7 cellular contexts compared by ENCODE assay signal in the genomic region with DNA sequence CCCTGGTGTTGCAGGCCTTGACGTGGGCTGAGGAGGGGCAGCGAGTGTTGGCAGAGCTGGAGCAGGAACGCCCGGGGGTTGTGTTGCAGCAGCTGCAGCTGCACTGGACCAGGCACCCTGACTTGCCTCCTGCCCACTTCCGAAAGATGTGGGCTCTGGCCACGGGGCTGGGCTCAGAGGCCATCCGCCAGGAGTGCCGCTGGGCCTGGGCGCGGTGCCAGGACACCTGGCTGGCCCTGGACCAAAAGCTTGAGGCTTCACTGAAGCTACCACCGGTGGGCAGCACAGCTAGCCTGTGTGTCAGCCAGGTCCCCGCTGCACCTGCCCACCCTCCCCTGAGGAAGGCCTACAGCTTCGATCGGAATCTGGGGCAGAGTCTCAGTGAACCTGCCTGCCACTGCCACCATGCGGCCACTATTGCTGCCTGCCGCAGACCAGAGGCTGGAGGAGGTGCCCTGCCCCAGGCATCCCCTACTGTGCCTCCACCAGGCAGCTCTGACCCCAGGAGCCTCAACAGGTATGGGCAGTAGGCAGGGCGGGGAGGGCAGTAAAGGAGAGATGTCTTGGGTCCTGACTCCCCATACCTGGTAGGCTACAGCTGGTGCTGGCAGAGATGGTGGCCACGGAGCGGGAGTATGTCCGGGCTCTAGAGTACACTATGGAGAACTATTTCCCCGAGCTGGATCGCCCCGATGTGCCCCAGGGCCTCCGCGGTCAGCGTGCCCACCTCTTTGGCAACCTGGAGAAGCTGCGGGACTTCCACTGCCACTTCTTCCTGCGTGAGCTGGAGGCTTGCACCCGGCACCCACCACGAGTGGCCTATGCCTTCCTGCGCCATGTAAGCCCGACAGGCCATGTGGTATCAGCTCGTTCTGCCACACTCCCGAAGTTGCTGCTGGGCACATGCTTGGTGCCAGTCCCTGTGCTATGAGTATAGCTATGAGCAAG. TPM values are rescaled to one million over a fixed set of nuclear protein-coding genes. Genes with fewer than 3 reads are reported as not detected.
DNase-seq lines count a peak whose midpoint lies in the region; ATAC-seq, FAIRE-seq and TF ChIP-seq lines count a peak whose summit lies in the region.

No MANE protein-coding gene starts in this region.

- H3K9me3 ChIP-seq in cardiac muscle cell (ENCODE audit: low read depth) (no peaks in the 10 kb centered on the region), smooth muscle cell (replicated peaks; ENCODE audit: low read depth) (no peaks in the 10 kb centered on the region)

- FAIRE-seq in HTR-8/SVneo (lab: Jason Lieb, UNC) = peak; percentile 96

- H2AFZ ChIP-seq in smooth muscle cell (ENCODE audit: low read depth) = no peak overlapping the region

- H3K4me3 ChIP-seq in cardiac muscle cell = no peak overlapping the region
- no peak overlapping the region for H3K4me3 ChIP-seq in smooth muscle cell

- no peaks in the 10 kb centered on the region for H3K79me2 ChIP-seq in smooth muscle cell (ENCODE audit: low read depth)

- DNase-seq in HTR-8/SVneo (ENCODE audit: insufficient read length, low spot score) (peak; percentile 68), SHP77 (lab: John Stamatoyannopoulos, UW) (peak; percentile 78 to 89), cardiac muscle cell (ENCODE audit: low read depth in 1 of 2, low spot score in 1 of 2) (peak; percentile 39 to 61), smooth muscle cell (lab: John Stamatoyannopoulos, UW; ENCODE audit: unreplicated experiment) (no peak), NCI-H2171 (lab: John Stamatoyannopoulos, UW) (no peak), SW 1271 (lab: John Stamatoyannopoulos, UW) (no peak)

- H3K4me2 ChIP-seq in smooth muscle cell = no peak overlapping the region

- no peaks in the 10 kb centered on the region for H3K36me3 ChIP-seq in cardiac muscle cell
- H3K36me3 ChIP-seq in smooth muscle cell (ENCODE audit: low read depth) = no peaks in the 10 kb centered on the region

- H3K27ac ChIP-seq in cardiac muscle cell (no peak overlapping the region), smooth muscle cell (ENCODE audit: low read depth) (no peak overlapping the region)

- H4K20me1 ChIP-seq in smooth muscle cell (ENCODE audit: low read depth) = no peaks in the 10 kb centered on the region

- H3K9ac ChIP-seq in smooth muscle cell (ENCODE audit: low read depth) = no peak overlapping the region

- H3K4me1 ChIP-seq in cardiac muscle cell (ENCODE audit: low read depth) (no peaks in the 10 kb centered on the region), smooth muscle cell (ENCODE audit: low read depth) (no peaks in the 10 kb centered on the region)

- 78% methylated on average over 30 of the region's 34 CpGs for WGBS in smooth muscle cell (ENCODE audit: low lambda C conversion rate)

- TF ChIP-seq CTCF in cardiac muscle cell (IDR thresholded peaks at IDR 0.05; ENCODE audit: low read depth, low read length) (peak; percentile 56), smooth muscle cell (IDR thresholded peaks at IDR 0.05; ENCODE audit: borderline replicate concordance, insufficient read depth, poor library complexity, severe bottlenecking) (peak; percentile 35)

- no peak for ATAC-seq in GM21717 (IDR thresholded peaks at IDR 0.05; ENCODE audit: unreplicated experiment)

- H3K27me3 ChIP-seq in cardiac muscle cell (no peaks in the 10 kb centered on the region), smooth muscle cell (ENCODE audit: low read depth) (no peaks in the 10 kb centered on the region)

- no peaks in the 10 kb centered on the region for H3F3A ChIP-seq in smooth muscle cell (ENCODE audit: low read depth)

RNA-seq across cellular contexts. Expression of a gene that starts 5.6 kb away (rescaled TPM):
- total RNA-seq in cardiac muscle cell = 3.6 and 6.8 TPM in 2 replicates
- polyA plus RNA-seq in cardiac muscle cell = 1.0 and 5.2 TPM in 2 replicates
- 3.9 and 27.0 TPM in 2 replicates for total RNA-seq in smooth muscle cell
- polyA plus RNA-seq in smooth muscle cell = 2.7 and 9.9 TPM in 2 replicates

RNA-seq across cellular contexts. Expression of a gene that starts 36.2 kb away (rescaled TPM):
- total RNA-seq in cardiac muscle cell (1.6 and 4.6 TPM in 2 replicates), smooth muscle cell (2.1 and 3.8 TPM in 2 replicates)
- polyA plus RNA-seq in cardiac muscle cell (4.5 and 8.4 TPM in 2 replicates), smooth muscle cell (6.9 and 9.1 TPM in 2 replicates)

RNA-seq across cellular contexts. Expression of a gene that starts 37.7 kb away (rescaled TPM):
- total RNA-seq in cardiac muscle cell = 12.0 and 17.9 TPM in 2 replicates
- 18.5 and 21.7 TPM in 2 replicates for polyA plus RNA-seq in cardiac muscle cell
- 7.2 and 16.0 TPM in 2 replicates for total RNA-seq in smooth muscle cell
- polyA plus RNA-seq in smooth muscle cell = 23.3 and 30.5 TPM in 2 replicates

RNA-seq across cellular contexts. Expression of a gene that starts 41.6 kb away (rescaled TPM):
- total RNA-seq in cardiac muscle cell (0.21 and 1.9 TPM in 2 replicates), smooth muscle cell (0.04 TPM in 1 of 2 replicates, not detected in the other)
- polyA plus RNA-seq in cardiac muscle cell (1.6 TPM in 1 of 2 replicates, not detected in the other), smooth muscle cell (0.49 and 0.59 TPM in 2 replicates)

RNA-seq across cellular contexts. Expression of a gene that starts 41.6 kb away (rescaled TPM):
- total RNA-seq in cardiac muscle cell (0.11 and 0.45 TPM in 2 replicates), smooth muscle cell (not detected in 2 replicates)
- polyA plus RNA-seq in cardiac muscle cell (0.75 TPM in 1 of 2 replicates, not detected in the other), smooth muscle cell (0.24 TPM in 1 of 2 replicates, not detected in the other)

Comparison
In these comparisons a context has a peak if more than half of its experiments do, and no peak if none do; other contexts are left out.
1. DNase-seq: peak in HTR-8/SVneo (single experiment), SHP77 (2 of 2) and cardiac muscle cell (2 of 2); none in smooth muscle cell (single experiment), NCI-H2171 (single experiment) and SW 1271 (0 of 2).